ENCODE assay signal across 18 cellular contexts in genomic region chr2:33392366-33392765, GRCh38.
"Had no signal": no experiment of that assay in that cellular context is flagged by ENCODE, and none has a peak within 500 bp of the region (broad histone marks: within the 10 kb centered on the region; RNA-seq: fewer than 3 reads in every experiment).

No MANE protein-coding gene starts in this region.

- H3K4me3 ChIP-seq: dorsolateral prefrontal cortex, gastrocnemius medialis, lung, mucosa of descending colon, neural progenitor cell, right lobe of liver, suprapubic skin, vagina had no signal

- H3K4me2 ChIP-seq: neural progenitor cell had no signal

- H3K4me1 ChIP-seq: gastrocnemius medialis, neural progenitor cell, parathyroid adenoma, right lobe of liver, suprapubic skin had no signal

- H3K9me3 ChIP-seq: gastrocnemius medialis, mucosa of descending colon, right lobe of liver, suprapubic skin, vagina had no signal

- H3K36me3 ChIP-seq: gastrocnemius medialis, neural progenitor cell, right lobe of liver, suprapubic skin had no signal

- H2AFZ ChIP-seq: neural progenitor cell, parathyroid adenoma had no signal

- H3K27ac ChIP-seq: gastrocnemius medialis, neural progenitor cell, parathyroid adenoma, right lobe of liver, suprapubic skin, vagina had no signal

- DNase-seq: dorsolateral prefrontal cortex; effector CD4-positive, alpha-beta T cell; gastrocnemius medialis; naive B cell; right lobe of liver; small intestine; stimulated activated CD4-positive, alpha-beta T cell treated with anti-CD3 and anti-CD28 coated beads, Interleukin-15, amount 100 ng/mL, for 24 hours; stimulated activated CD4-positive, alpha-beta T cell treated with anti-CD3 and anti-CD28 coated beads, Interleukin-2, amount 100 ng/mL, for 48 hours; stimulated activated naive B cell treated with anti-CD40 and anti-IgM and Interleukin-4, amounts not matched to agents 10 μg/mL and 1 μg/mL and 100 μg/mL, for 72 hours; trophoblast cell had no signal

- H3K79me2 ChIP-seq: parathyroid adenoma had no signal

- H3K27me3 ChIP-seq: dorsolateral prefrontal cortex, gastrocnemius medialis, neural progenitor cell, right lobe of liver, suprapubic skin, vagina had no signal

- ATAC-seq: gastrocnemius medialis; left lobe of liver; mucosa of descending colon; natural killer cell treated with Interleukin-12 subunit alpha and Interleukin-12 subunit beta and Interleukin-15 and Interleukin-18, amount 100 ng/mL, for 72 hours; right lobe of liver; stimulated activated naive B cell treated with anti-CD40 and anti-IgM and Interleukin-4, amounts not matched to agents 10 μg/mL and 1 μg/mL and 100 μg/mL, for 72 hours had no signal

- H3K9ac ChIP-seq: neural progenitor cell, parathyroid adenoma had no signal
